ENCODE assay signal across 1 cellular context in genomic region chr2:73233154-73233931, GRCh38.
TF ChIP-seq lines count a peak whose summit lies in the region.

Gene PRADC1, minus strand, starts transcription at chr2:73233239. Its CDS starts 79 bp downstream, at chr2:73233160.

TF ChIP-seq in HepG2, 621 proteins besides CTCF, POLR2A, EP300 and RAD21 (continued from another document and continues in another):
- peak; percentile 41; the same call in 1 of the 2 replicates for TF ChIP-seq HINFP (CRISPR knock-in tag; IDR thresholded peaks at IDR 0.05; ENCODE audit: low read depth)
- TF ChIP-seq MLXIP (CRISPR knock-in tag; IDR thresholded peaks at IDR 0.05; ENCODE audit: borderline replicate concordance) = no peak
- no peak for TF ChIP-seq ZNF766 (CRISPR knock-in tag; IDR thresholded peaks at IDR 0.05; ENCODE audit: borderline replicate concordance)
- peak; percentile 100 for TF ChIP-seq TGIF2 (CRISPR knock-in tag; IDR thresholded peaks at IDR 0.05)
- TF ChIP-seq TFDP2 (CRISPR knock-in tag; IDR thresholded peaks at IDR 0.05) = peak; percentile 97
- TF ChIP-seq ZNF761 (CRISPR knock-in tag; conservative IDR thresholded peaks at IDR 0.05) = no peak
- TF ChIP-seq ZNF224 (CRISPR knock-in tag; IDR thresholded peaks at IDR 0.05) = peak; percentile 89; the same call in 1 of the 2 replicates
- no peak for TF ChIP-seq MBNL3 (CRISPR knock-in tag; conservative IDR thresholded peaks at IDR 0.05)
- TF ChIP-seq ZFYVE20 (CRISPR knock-in tag; IDR thresholded peaks at IDR 0.05; ENCODE audit: borderline replicate concordance, low read depth) = no peak
- peak; percentile 62; the same call in 1 of the 2 replicates for TF ChIP-seq SPEN (CRISPR knock-in tag; IDR thresholded peaks at IDR 0.05; ENCODE audit: low read depth)
- peak; percentile 80 for TF ChIP-seq GABPB1 (CRISPR knock-in tag; IDR thresholded peaks at IDR 0.05)
- peak; percentile 56; the same call in 1 of the 2 replicates for TF ChIP-seq ATAD3A (CRISPR knock-in tag; IDR thresholded peaks at IDR 0.05)
- TF ChIP-seq TOPORS (CRISPR knock-in tag; IDR thresholded peaks at IDR 0.05) = peak; percentile 42; the same call in 1 of the 2 replicates
- TF ChIP-seq ZNF296 (CRISPR knock-in tag; conservative IDR thresholded peaks at IDR 0.05) = peak; percentile 87
- TF ChIP-seq LRRFIP1 (CRISPR knock-in tag; conservative IDR thresholded peaks at IDR 0.05) = no peak
- peak; percentile 78 for TF ChIP-seq MNT (IDR thresholded peaks at IDR 0.05)
- no peak for TF ChIP-seq FOXA1 (IDR thresholded peaks at IDR 0.05)
- TF ChIP-seq FOXA1 (CRISPR knock-in tag; IDR thresholded peaks at IDR 0.05) = peak; percentile 9; the same call in 1 of the 2 replicates
- no peak; the same call in 1 of the 2 replicates for TF ChIP-seq SOX5 (CRISPR knock-in tag; IDR thresholded peaks at IDR 0.05; ENCODE audit: borderline replicate concordance)
- no peak; the same call in 1 of the 2 replicates for TF ChIP-seq AKAP8 (CRISPR knock-in tag; IDR thresholded peaks at IDR 0.05)
- peak; percentile 94 for TF ChIP-seq FOXC1 (CRISPR knock-in tag; IDR thresholded peaks at IDR 0.05; ENCODE audit: borderline replicate concordance)
- TF ChIP-seq ATF4 (CRISPR knock-in tag; IDR thresholded peaks at IDR 0.05) = peak in 1 of 2 experiments; percentile 71; a peak in 2 of 4 replicates
- no peak for TF ChIP-seq ZBTB21 (CRISPR knock-in tag; IDR thresholded peaks at IDR 0.05)
- no peak for TF ChIP-seq ZUFSP (CRISPR knock-in tag; IDR thresholded peaks at IDR 0.05; ENCODE audit: borderline replicate concordance)
- TF ChIP-seq LCORL (IDR thresholded peaks at IDR 0.05) = no peak
- TF ChIP-seq LCORL (CRISPR knock-in tag; IDR thresholded peaks at IDR 0.05) = peak; percentile 74; the same call in 1 of the 2 replicates
- TF ChIP-seq MIER2 (CRISPR knock-in tag; IDR thresholded peaks at IDR 0.05) = 0 out of 2 replicates have a peak, but pooled peaks have one; percentile 32
- peak; percentile 85 for TF ChIP-seq AGO1 (IDR thresholded peaks at IDR 0.05; ENCODE audit: low read depth, low read length, poor library complexity, severe bottlenecking)
- peak; percentile 82 for TF ChIP-seq HOXA3 (CRISPR knock-in tag; IDR thresholded peaks at IDR 0.05)
- peak; percentile 60 to 91; a peak in 3 of 4 replicates for TF ChIP-seq KLF16 (CRISPR knock-in tag; IDR thresholded peaks at IDR 0.05)
- peak; percentile 85 for TF ChIP-seq ARNT2 (CRISPR knock-in tag; IDR thresholded peaks at IDR 0.05; ENCODE audit: low read depth)
- TF ChIP-seq ZFP91 (CRISPR knock-in tag; IDR thresholded peaks at IDR 0.05; ENCODE audit: borderline replicate concordance) = peak; percentile 91
- TF ChIP-seq IKZF5 (CRISPR knock-in tag; IDR thresholded peaks at IDR 0.05) = peak; percentile 91
- no peak; the same call in 1 of the 2 replicates for TF ChIP-seq NCOR1 (IDR thresholded peaks at IDR 0.05; ENCODE audit: borderline replicate concordance, low read length)
- TF ChIP-seq GZF1 (CRISPR knock-in tag; IDR thresholded peaks at IDR 0.05) = 0 out of 2 replicates have a peak, but pooled peaks have one; percentile 11
- TF ChIP-seq ZNF691 (CRISPR knock-in tag; IDR thresholded peaks at IDR 0.05; ENCODE audit: borderline replicate concordance, low read depth) = 0 out of 2 replicates have a peak, but pooled peaks have one; percentile 68
- TF ChIP-seq THAP7 (CRISPR knock-in tag; IDR thresholded peaks at IDR 0.05) = peak; percentile 16; the same call in 1 of the 2 replicates
- TF ChIP-seq SMARCE1 (IDR thresholded peaks at IDR 0.05; ENCODE audit: borderline replicate concordance) = no peak
- TF ChIP-seq ATF7 (IDR thresholded peaks at IDR 0.05) = no peak
- no peak for TF ChIP-seq ATF7 (CRISPR knock-in tag; IDR thresholded peaks at IDR 0.05)
- TF ChIP-seq E2F1 (CRISPR knock-in tag; IDR thresholded peaks at IDR 0.05) = peak; percentile 77; the same call in 1 of the 2 replicates
